Comparison of ENCODE assay signal across 1 cellular context in genomic region chr17:20320535-20321229, GRCh38.
TF ChIP-seq lines count a peak whose summit lies in the region.

No MANE protein-coding gene starts in this region.

TF ChIP-seq in GM12878, 131 proteins besides CTCF, POLR2A, EP300 and RAD21 (continued from another document):
- TF ChIP-seq, protein P1, sequence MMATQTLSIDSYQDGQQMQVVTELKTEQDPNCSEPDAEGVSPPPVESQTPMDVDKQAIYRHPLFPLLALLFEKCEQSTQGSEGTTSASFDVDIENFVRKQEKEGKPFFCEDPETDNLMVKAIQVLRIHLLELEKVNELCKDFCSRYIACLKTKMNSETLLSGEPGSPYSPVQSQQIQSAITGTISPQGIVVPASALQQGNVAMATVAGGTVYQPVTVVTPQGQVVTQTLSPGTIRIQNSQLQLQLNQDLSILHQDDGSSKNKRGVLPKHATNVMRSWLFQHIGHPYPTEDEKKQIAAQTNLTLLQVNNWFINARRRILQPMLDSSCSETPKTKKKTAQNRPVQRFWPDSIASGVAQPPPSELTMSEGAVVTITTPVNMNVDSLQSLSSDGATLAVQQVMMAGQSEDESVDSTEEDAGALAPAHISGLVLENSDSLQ (IDR thresholded peaks at IDR 0.05) = peak; percentile 66; the same call in 1 of the 2 replicates
- 0 out of 2 replicates have a peak, but pooled peaks have one; percentile 47 for TF ChIP-seq ZNF592 (IDR thresholded peaks at IDR 0.05)
TF ChIP-seq in GM12878: peak in this region for 6; not testable (repeated sequence) for 125.
